Comparison of ENCODE assay signal across 20 cellular contexts in genomic region chr1:10379101-10379620, GRCh38. TPM values are rescaled to one million over a fixed set of nuclear protein-coding genes. Genes with fewer than 3 reads are reported as not detected.
DNase-seq lines count a peak whose midpoint lies in the region; ATAC-seq and TF ChIP-seq lines count a peak whose summit lies in the region.
"Had no signal": no experiment of that assay in that cellular context is flagged by ENCODE, and none has a peak within 500 bp of the region (broad histone marks: within the 10 kb centered on the region; RNA-seq: fewer than 3 reads in every experiment).

No MANE protein-coding gene starts in this region.

- DNase-seq in left ventricle myocardium inferior, result no peak
- DNase-seq in right atrium auricular region (ENCODE audit: low spot score), result no peak
- DNase-seq in endodermal cell, result no peak
- no peak for DNase-seq in neural crest cell (ENCODE audit: low read depth, low spot score)
- no peak for DNase-seq in stimulated activated naive B cell treated with anti-CD40 and anti-IgM and Interleukin-4, amounts not matched to agents 10 μg/mL and 1 μg/mL and 100 μg/mL, for 72 hours
- no peak for DNase-seq in activated CD4-positive, alpha-beta T cell treated with anti-CD3 and anti-CD28 coated beads, Interleukin-2, amount 50 U/mL, for 48 hours
- no peak for DNase-seq in esophagus muscularis mucosa (ENCODE audit: extremely low spot score)
- DNase-seq in DMS79 (lab: John Stamatoyannopoulos, UW), result no peak
- DNase-seq: activated CD4-positive, CD25-positive, alpha-beta regulatory T cell; activated CD8-positive, alpha-beta T cell treated with anti-CD3 and anti-CD28 coated beads, Interleukin-2, amount 10 ng/mL, durations not matched to agents 7 days and 5 days; activated naive CD4-positive, alpha-beta T cell treated with anti-CD3 and anti-CD28 coated beads for 36 hours; kidney glomerular epithelial cell; naive B cell; NCI-H69; stimulated activated CD4-positive, alpha-beta T cell treated with anti-CD3 and anti-CD28 coated beads, Interleukin-1b, Interleukin-23, amount 100 ng/mL, for 48 hours; stimulated activated naive CD4-positive, alpha-beta T cell treated with Interleukin-2 at 50 U/mL for 16 hours; T1000; transverse colon had no signal

- no peaks in the 10 kb centered on the region for H3K27me3 Mint-ChIP-seq in endodermal cell (ENCODE audit: insufficient read depth)
- no peaks in the 10 kb centered on the region for H3K27me3 Mint-ChIP-seq in neural crest cell (ENCODE audit: low read depth)
- no peaks in the 10 kb centered on the region for H3K27me3 Mint-ChIP-seq in stimulated activated naive B cell treated with anti-CD40 and anti-IgM and Interleukin-4, amounts not matched to agents 10 μg/mL and 1 μg/mL and 100 μg/mL, for 72 hours
- H3K27me3 Mint-ChIP-seq: memory B cell, naive B cell had no signal

- no peak for ATAC-seq in stimulated activated naive B cell treated with anti-CD40 and anti-IgM and Interleukin-4, amounts not matched to agents 10 μg/mL and 1 μg/mL and 100 μg/mL, for 72 hours (replicated peaks)
- ATAC-seq: activated CD8-positive, alpha-beta T cell treated with anti-CD3 and anti-CD28 coated beads, Interleukin-2, amount 10 ng/mL, durations not matched to agents 7 days and 5 days had no signal

- no peak overlapping the region for H3K9ac ChIP-seq in endodermal cell (ENCODE audit: extremely low read depth, low read length, poor library complexity, severe bottlenecking)
- H3K9ac ChIP-seq: GM23248 had no signal

- no peak for TF ChIP-seq POLR2A in esophagus muscularis mucosa (IDR thresholded peaks at IDR 0.05; ENCODE audit: low read depth)

- H3K36me3 ChIP-seq in left ventricle myocardium inferior (peaks cover 28% of the 10 kb centered on the region), right atrium auricular region (peaks cover 12% of the 10 kb centered on the region), endodermal cell (ENCODE audit: control insufficient read depth, insufficient read depth, low read length) (peaks cover 58% of the 10 kb centered on the region), esophagus muscularis mucosa (peaks cover 24 to 71% (median 47%) of the 10 kb centered on the region in 4 donors)

- H3K9me3 Mint-ChIP-seq in endodermal cell (no peaks in the 10 kb centered on the region), neural crest cell (no peaks in the 10 kb centered on the region)
- H3K9me3 Mint-ChIP-seq in stimulated activated naive B cell treated with anti-CD40 and anti-IgM and Interleukin-4, amounts not matched to agents 10 μg/mL and 1 μg/mL and 100 μg/mL, for 72 hours, result no peaks in the 10 kb centered on the region
- H3K9me3 Mint-ChIP-seq: activated naive CD4-positive, alpha-beta T cell treated with anti-CD3 and anti-CD28 coated beads for 36 hours; memory B cell; naive B cell had no signal

- H3K27ac Mint-ChIP-seq in endodermal cell, result peak overlapping the region; percentile 41
- peak overlapping the region; percentile 81 for H3K27ac Mint-ChIP-seq in neural crest cell (ENCODE audit: unreplicated experiment)
- H3K27ac Mint-ChIP-seq in stimulated activated naive B cell treated with anti-CD40 and anti-IgM and Interleukin-4, amounts not matched to agents 10 μg/mL and 1 μg/mL and 100 μg/mL, for 72 hours, result no peak overlapping the region
- H3K27ac Mint-ChIP-seq: activated CD8-positive, alpha-beta T cell treated with anti-CD3 and anti-CD28 coated beads, Interleukin-2, amount 10 ng/mL, durations not matched to agents 7 days and 5 days; activated naive CD4-positive, alpha-beta T cell treated with anti-CD3 and anti-CD28 coated beads for 36 hours; memory B cell had no signal

- no peak for TF ChIP-seq EP300 in esophagus muscularis mucosa (IDR thresholded peaks at IDR 0.05)

- H3K4me1 Mint-ChIP-seq in endodermal cell (no peaks in the 10 kb centered on the region), neural crest cell (peaks cover 12% of the 10 kb centered on the region)
- H3K4me1 Mint-ChIP-seq in stimulated activated naive B cell treated with anti-CD40 and anti-IgM and Interleukin-4, amounts not matched to agents 10 μg/mL and 1 μg/mL and 100 μg/mL, for 72 hours, result peaks cover 4 to 15% of the 10 kb centered on the region in 2 donors

- no peak overlapping the region for H3K4me3 Mint-ChIP-seq in endodermal cell
- H3K4me3 Mint-ChIP-seq in neural crest cell, result no peak overlapping the region
- H3K4me3 Mint-ChIP-seq in stimulated activated naive B cell treated with anti-CD40 and anti-IgM and Interleukin-4, amounts not matched to agents 10 μg/mL and 1 μg/mL and 100 μg/mL, for 72 hours, result no peak overlapping the region
- H3K4me3 Mint-ChIP-seq: activated CD8-positive, alpha-beta T cell treated with anti-CD3 and anti-CD28 coated beads, Interleukin-2, amount 10 ng/mL, durations not matched to agents 7 days and 5 days; activated naive CD4-positive, alpha-beta T cell treated with anti-CD3 and anti-CD28 coated beads for 36 hours; memory B cell; naive B cell had no signal

- H3K36me3 Mint-ChIP-seq in endodermal cell (ENCODE audit: low read depth) (peaks cover 78% of the 10 kb centered on the region), neural crest cell (ENCODE audit: low read depth) (peaks cover 15% of the 10 kb centered on the region)
- peaks cover 23 to 36% of the 10 kb centered on the region in 2 donors for H3K36me3 Mint-ChIP-seq in stimulated activated naive B cell treated with anti-CD40 and anti-IgM and Interleukin-4, amounts not matched to agents 10 μg/mL and 1 μg/mL and 100 μg/mL, for 72 hours
- H3K36me3 Mint-ChIP-seq: naive B cell had no signal

- H3K9me3 ChIP-seq in left ventricle myocardium inferior (replicated peaks) (no peaks in the 10 kb centered on the region), right atrium auricular region (no peaks in the 10 kb centered on the region), endodermal cell (ENCODE audit: control insufficient read depth, low read length) (no peaks in the 10 kb centered on the region), esophagus muscularis mucosa (no peaks in the 10 kb centered on the region)
- H3K9me3 ChIP-seq: transverse colon had no signal

- intact Hi-C loops in left ventricle myocardium inferior (cut with micrococcal nuclease), result loop anchor here (5.0 kb wide), 1 partner anchor 48 kb away; no protein-coding TSS in a partner anchor
- intact Hi-C loops in esophagus muscularis mucosa (cut with DNase I), result no loop called here

- H3K27me3 ChIP-seq in left ventricle myocardium inferior (ENCODE audit: low read depth), result no peaks in the 10 kb centered on the region
- no peaks in the 10 kb centered on the region for H3K27me3 ChIP-seq in right atrium auricular region
- no peaks in the 10 kb centered on the region for H3K27me3 ChIP-seq in endodermal cell (ENCODE audit: control insufficient read depth, insufficient read depth, low read length, poor library complexity, severe bottlenecking)
- no peaks in the 10 kb centered on the region for H3K27me3 ChIP-seq in esophagus muscularis mucosa
- H3K27me3 ChIP-seq: transverse colon had no signal

- 89 to 100% methylated on average over 2 to 10 of the region's 10 CpGs for WGBS in endodermal cell (ENCODE audit: insufficient coverage in 1 of 2, insufficient read length in 1 of 2), 2 experiments
- WGBS in esophagus muscularis mucosa, result 90% methylated on average over 10 of the region's 10 CpGs

- peaks cover 10% of the 10 kb centered on the region for H3K4me1 ChIP-seq in left ventricle myocardium inferior
- H3K4me1 ChIP-seq in right atrium auricular region, result peaks cover 0 to 11% of the 10 kb centered on the region in 2 donors
- H3K4me1 ChIP-seq in endodermal cell (ENCODE audit: control insufficient read depth, insufficient read depth, low read length), result no peaks in the 10 kb centered on the region
- peaks cover 0 to 15% (median 11%) of the 10 kb centered on the region in 4 donors for H3K4me1 ChIP-seq in esophagus muscularis mucosa
- H3K4me1 ChIP-seq: transverse colon had no signal

- H3K4me3 ChIP-seq in left ventricle myocardium inferior (no peak overlapping the region), right atrium auricular region (no peak overlapping the region), endodermal cell (ENCODE audit: low read length) (no peak overlapping the region), esophagus muscularis mucosa (no peak overlapping the region)
- H3K4me3 ChIP-seq: GM23248, transverse colon had no signal

- TF ChIP-seq CTCF in left ventricle myocardium inferior (IDR thresholded peaks at IDR 0.05; ENCODE audit: borderline replicate concordance) (no peak), right atrium auricular region (IDR thresholded peaks at IDR 0.05) (no peak), endodermal cell (conservative IDR thresholded peaks at IDR 0.05) (no peak), neural crest cell (conservative IDR thresholded peaks at IDR 0.05) (no peak), esophagus muscularis mucosa (IDR thresholded peaks at IDR 0.05) (no peak)

- H3K27ac ChIP-seq in left ventricle myocardium inferior (replicated peaks) (peak overlapping the region; percentile 8), right atrium auricular region (no peak overlapping the region), endodermal cell (ENCODE audit: low read depth, low read length) (no peak overlapping the region), esophagus muscularis mucosa (replicated peaks in 1 of 4) (no peak overlapping the region)
- H3K27ac ChIP-seq: GM23248, transverse colon had no signal

RNA-seq across cellular contexts. Expression of gene PGD, which starts 19.7 kb away (rescaled TPM):
- total RNA-seq in left ventricle myocardium inferior (34.2 TPM), right atrium auricular region (10 to 100 TPM; 51.1 to 59.9 TPM), endodermal cell (100 to 1,000 TPM; 198 to 217 TPM), neural crest cell (484 and 496 TPM in 2 replicates), esophagus muscularis mucosa (10 to 100 TPM; 24.5 to 58.6 (median 51.9) TPM)
- polyA plus RNA-seq in endodermal cell (2013, experiment 1 of 2), result 295 TPM
- 279 TPM for polyA plus RNA-seq in endodermal cell (2013, experiment 2 of 2)

RNA-seq across cellular contexts. Expression of gene CENPS, which starts 51.1 kb away (rescaled TPM):
- total RNA-seq in left ventricle myocardium inferior (6.1 TPM), right atrium auricular region (1 to 10 TPM; 1.9 to 3.4 TPM), endodermal cell (10 to 100 TPM; 23.1 to 30.8 TPM), neural crest cell (25.9 and 26.9 TPM in 2 replicates), esophagus muscularis mucosa (10 to 100 TPM in 1 of 4 donors, 1 to 10 TPM in 3; 4.0 to 13.3 (median 6.1) TPM)
- 22.5 TPM for polyA plus RNA-seq in endodermal cell (2013, experiment 1 of 2)
- polyA plus RNA-seq in endodermal cell (2013, experiment 2 of 2), result 25.0 TPM
